ENCODE assay signal across 30 cellular contexts in the genomic region with DNA sequence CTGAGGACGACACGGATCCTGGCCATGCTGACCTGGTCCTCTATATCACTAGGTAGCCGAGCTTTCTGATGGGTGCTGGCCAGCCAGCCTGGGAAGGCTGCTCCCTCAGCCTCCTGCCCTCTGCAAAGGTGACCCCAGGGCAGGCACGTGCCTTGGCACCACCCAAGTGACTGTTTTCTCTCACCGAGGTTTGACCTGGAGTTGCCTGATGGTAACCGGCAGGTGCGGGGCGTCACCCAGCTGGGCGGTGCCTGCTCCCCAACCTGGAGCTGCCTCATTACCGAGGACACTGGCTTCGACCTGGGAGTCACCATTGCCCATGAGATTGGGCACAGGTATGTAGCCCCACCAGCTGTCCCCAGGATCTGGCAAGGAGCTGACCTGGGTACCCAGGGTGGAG. TPM values are rescaled to one million over a fixed set of nuclear protein-coding genes. Genes with fewer than 3 reads are reported as not detected.
"Had no signal": no experiment of that assay in that cellular context is flagged by ENCODE, and none has a peak within 500 bp of the region (broad histone marks: within the 10 kb centered on the region; RNA-seq: fewer than 3 reads in every experiment).

No MANE protein-coding gene starts in this region.

- H3K36me3 ChIP-seq: ascending aorta, Peyer's patch, SJSA1 had no signal

- ATAC-seq: activated CD8-positive, alpha-beta T cell treated with anti-CD3 and anti-CD28 coated beads, Interleukin-2, amount 10 ng/mL, durations not matched to agents 7 days and 5 days; activated naive CD4-positive, alpha-beta T cell treated with anti-CD3 and anti-CD28 coated beads, Interleukin-2, amount 50 U/mL, for 72 hours; activated naive CD8-positive, alpha-beta T cell treated with anti-CD3 and anti-CD28 coated beads, Interleukin-2, amount 50 U/mL, for 24 hours; body of pancreas; SK-N-SH treated with all-trans-retinoic acid at 6 μM for 48 hours had no signal

- H3K36me3 Mint-ChIP-seq: activated naive CD4-positive, alpha-beta T cell treated with anti-CD3 and anti-CD28 coated beads, Interleukin-2, amount 50 U/mL, for 72 hours had no signal

- H3K4me3 ChIP-seq: ascending aorta, body of pancreas, Peyer's patch, SJSA1 had no signal

- H3K9ac ChIP-seq: KMS-11 had no signal

- DNase-seq: activated CD4-positive, alpha-beta T cell treated with anti-CD3 and anti-CD28 coated beads for 48 hours; activated CD4-positive, alpha-beta T cell treated with anti-CD3 and anti-CD28 coated beads, Interleukin-2, amount 50 U/mL, for 4 hours; activated CD4-positive, CD25-positive, alpha-beta regulatory T cell treated with anti-CD3 and anti-CD28 coated beads, Interleukin-2, amount 50 U/mL, for 72 hours; activated CD8-positive, alpha-beta memory T cell treated with anti-CD3 and anti-CD28 coated beads, Interleukin-2, amount 50 U/mL, for 48 hours; activated CD8-positive, alpha-beta T cell treated with anti-CD3 and anti-CD28 coated beads, Interleukin-2, amount 10 ng/mL, durations not matched to agents 7 days and 5 days; activated effector memory CD4-positive, alpha-beta T cell treated with anti-CD3 and anti-CD28 coated beads, Interleukin-2, amount 50 U/mL, for 16 hours; activated naive CD4-positive, alpha-beta T cell treated with Interleukin-2 at 50 U/mL for 16 hours; activated naive CD8-positive, alpha-beta T cell treated with anti-CD3 and anti-CD28 coated beads, Interleukin-2, amount 50 U/mL, for 24 hours; activated T-cell treated with anti-CD3 and anti-CD28 coated beads, Interleukin-2, amount 50 U/mL, for 1 hour; amniotic stem cell; body of pancreas; NCI-H1092; NCI-H1417; NCI-H2029; NCI-H2107; NCI-H2171 treated with DMSO at 0.1 percent for 48 hours; NCI-H226; NCI-H510A; NCI-H526 treated with DMSO at 0.1 percent for 48 hours; NK-92 treated with Interleukin-12 subunit alpha and Interleukin-12 subunit beta, amount 100 ng/mL, for 24 hours; SHP77 had no signal

- H3K4me2 ChIP-seq: KMS-11 had no signal

- H3K27ac Mint-ChIP-seq: activated CD8-positive, alpha-beta T cell treated with anti-CD3 and anti-CD28 coated beads, Interleukin-2, amount 10 ng/mL, durations not matched to agents 7 days and 5 days; activated naive CD4-positive, alpha-beta T cell treated with anti-CD3 and anti-CD28 coated beads, Interleukin-2, amount 50 U/mL, for 72 hours; activated naive CD8-positive, alpha-beta T cell treated with anti-CD3 and anti-CD28 coated beads, Interleukin-2, amount 50 U/mL, for 24 hours; activated T-helper 1 cell treated with anti-CD3 and anti-CD28 coated beads, Interleukin-12 subunit alpha, Interleukin-12 subunit beta, Interleukin-2, Interleukin-4 antibody, amounts not matched to agents 30 ng/mL and 10 ng/mL and 1 ng/mL, durations not matched to agents 14 hours and 24 hours and 36 hours; T-helper 1 cell treated with Interleukin-12 subunit alpha and Interleukin-12 subunit beta and Interleukin-4 antibody, amounts not matched to agents 30 μg/mL and 1 μg/mL, for 36 hours had no signal

- H3K4me3 Mint-ChIP-seq: activated CD8-positive, alpha-beta T cell treated with anti-CD3 and anti-CD28 coated beads, Interleukin-2, amount 10 ng/mL, durations not matched to agents 7 days and 5 days; activated naive CD8-positive, alpha-beta T cell treated with anti-CD3 and anti-CD28 coated beads, Interleukin-2, amount 50 U/mL, for 24 hours; activated T-helper 1 cell treated with anti-CD3 and anti-CD28 coated beads, Interleukin-12 subunit alpha, Interleukin-12 subunit beta, Interleukin-2, Interleukin-4 antibody, amounts not matched to agents 30 ng/mL and 10 ng/mL and 1 ng/mL, durations not matched to agents 14 hours and 24 hours and 36 hours; central memory CD8-positive, alpha-beta T cell; T-helper 1 cell treated with Interleukin-12 subunit alpha and Interleukin-12 subunit beta and Interleukin-4 antibody, amounts not matched to agents 30 μg/mL and 1 μg/mL, for 36 hours had no signal

- H3K27ac ChIP-seq: ascending aorta, body of pancreas, KMS-11, Peyer's patch, SJSA1 had no signal

- H3K9me3 Mint-ChIP-seq: activated naive CD4-positive, alpha-beta T cell treated with anti-CD3 and anti-CD28 coated beads, Interleukin-2, amount 50 U/mL, for 72 hours; activated naive CD8-positive, alpha-beta T cell treated with anti-CD3 and anti-CD28 coated beads, Interleukin-2, amount 50 U/mL, for 24 hours; activated T-helper 1 cell treated with anti-CD3 and anti-CD28 coated beads, Interleukin-12 subunit alpha, Interleukin-12 subunit beta, Interleukin-2, Interleukin-4 antibody, amounts not matched to agents 30 ng/mL and 10 ng/mL and 1 ng/mL, durations not matched to agents 14 hours and 24 hours and 36 hours; central memory CD8-positive, alpha-beta T cell; T-helper 1 cell treated with Interleukin-12 subunit alpha and Interleukin-12 subunit beta and Interleukin-4 antibody, amounts not matched to agents 30 μg/mL and 1 μg/mL, for 36 hours had no signal

- H3K9me3 ChIP-seq: ascending aorta, body of pancreas, SJSA1 had no signal

- H3K4me1 ChIP-seq: ascending aorta, SJSA1 had no signal

- H3K27me3 ChIP-seq: body of pancreas, SJSA1 had no signal

RNA-seq across cellular contexts. Expression of gene STKLD1, which starts 49.8 kb away (rescaled TPM):
- total RNA-seq: ascending aorta, body of pancreas had no signal
